In the genomic region with DNA sequence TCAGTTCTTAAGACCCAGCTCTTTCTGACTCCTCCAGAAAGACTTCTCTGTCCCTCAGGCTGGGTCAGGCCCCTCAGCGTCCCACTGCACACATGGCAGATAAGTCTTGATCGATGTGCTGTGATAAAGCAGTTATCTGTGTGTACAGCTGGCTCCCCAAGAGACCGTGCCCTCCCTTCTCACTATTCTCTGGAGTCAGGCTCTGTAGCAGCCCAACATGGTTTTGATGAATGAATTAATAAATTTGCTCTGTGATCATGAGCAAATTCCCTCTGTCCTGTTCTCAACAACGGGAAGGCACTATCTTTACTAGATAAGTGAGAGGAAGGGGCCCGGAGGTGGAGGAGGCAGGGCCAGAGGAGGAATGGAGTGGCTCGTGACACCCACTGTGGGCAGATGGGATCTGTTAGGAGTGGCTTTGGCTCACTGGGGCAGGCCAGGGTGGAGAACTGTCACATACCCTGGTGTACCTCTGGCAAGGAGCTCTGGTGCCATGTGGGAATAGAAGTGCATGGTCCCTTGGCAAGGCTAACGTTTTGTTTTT, we compare ENCODE assay signal across 8 cellular contexts. TPM values are rescaled to one million over a fixed set of nuclear protein-coding genes. Genes with fewer than 3 reads are reported as not detected.
A peak's percentile ranks its signal among the peaks of the same experiment; 100 is the strongest.
DNase-seq lines count a peak whose midpoint lies in the region; ATAC-seq lines count a peak whose summit lies in the region.

No MANE protein-coding gene starts in this region.

- H3K9me3 Mint-ChIP-seq in stimulated activated naive CD8-positive, alpha-beta T cell treated with anti-CD3 and anti-CD28 coated beads, Interleukin-15, amount 100 ng/mL, for 72 hours = peaks cover 0 to 11% of the 10 kb centered on the region in 2 donors
- H3K9me3 Mint-ChIP-seq in dendritic cell treated with granulocyte-macrophage colony-stimulating factor and Interleukin-4, amounts not matched to agents 40 ng/mL and 50 ng/mL, for 4 days = no peaks in the 10 kb centered on the region

- H3K27ac ChIP-seq in muscle layer of duodenum (ENCODE audit: low read length) = peak overlapping the region; percentile 86
- peak overlapping the region in 1 of 2 donors; percentile 95 for H3K27ac ChIP-seq in aorta (ENCODE audit: low read depth in 1 of 2, low read length in 2 of 2)

- intact Hi-C loops in dendritic cell treated with granulocyte-macrophage colony-stimulating factor and Interleukin-4, amounts not matched to agents 40 ng/mL and 50 ng/mL, for 4 days (cut with micrococcal nuclease) = no loop called here
- intact Hi-C loops in aorta (cut with DNase I) = loop anchor here in 1 of 2 donors (5.0 kb wide), 1 partner anchor 39 kb away; no protein-coding TSS in a partner anchor

- H3K4me3 Mint-ChIP-seq in stimulated activated naive CD8-positive, alpha-beta T cell treated with anti-CD3 and anti-CD28 coated beads, Interleukin-15, amount 100 ng/mL, for 72 hours = peak overlapping the region in 1 of 2 donors; percentile 11
- no peak overlapping the region for H3K4me3 Mint-ChIP-seq in dendritic cell treated with granulocyte-macrophage colony-stimulating factor and Interleukin-4, amounts not matched to agents 40 ng/mL and 50 ng/mL, for 4 days

- H3K4me1 ChIP-seq in muscle layer of duodenum (ENCODE audit: control insufficient read depth in 1 of 2, insufficient read depth in 2 of 2, low read length in 2 of 2) (peaks cover 3 to 4% of the 10 kb centered on the region in 2 donors), aorta (ENCODE audit: control insufficient read depth in 1 of 2, insufficient read depth in 2 of 2, low read length in 2 of 2) (no peaks in the 10 kb centered on the region)

- DNase-seq in stimulated activated naive CD8-positive, alpha-beta T cell treated with anti-CD3 and anti-CD28 coated beads, Interleukin-15, amount 100 ng/mL, for 72 hours = no peak
- DNase-seq in stimulated activated naive CD8-positive, alpha-beta T cell treated with anti-CD3 and anti-CD28 coated beads, Interleukin-15, Interleukin-2, amounts not matched to agents 100 U/mL and 50 U/mL, for 24 hours = no peak
- DNase-seq in aorta (no peak), ACHN (no peak), NCI-H524 treated with DMSO at 0.1 percent for 48 hours (lab: John Stamatoyannopoulos, UW) (no peak)

- peak overlapping the region; percentile 91 to 92 for H3K27ac Mint-ChIP-seq in stimulated activated naive CD8-positive, alpha-beta T cell treated with anti-CD3 and anti-CD28 coated beads, Interleukin-15, amount 100 ng/mL, for 72 hours
- H3K27ac Mint-ChIP-seq in dendritic cell treated with granulocyte-macrophage colony-stimulating factor and Interleukin-4, amounts not matched to agents 40 ng/mL and 50 ng/mL, for 4 days = peak overlapping the region; percentile 76

- H3K4me3 ChIP-seq in muscle layer of duodenum (ENCODE audit: low read depth in 1 of 2, low read length in 2 of 2) (no peak overlapping the region), aorta (ENCODE audit: low read length in 2 of 2) (no peak overlapping the region)

- in situ Hi-C loops in ACHN (cut with HindIII; ENCODE audit: low pct_ligation_motif_present, low pct_unique_long_range_greater_than_20kb, low sequenced_read_pairs) = no loop called here

- no peak for ATAC-seq in stimulated activated naive CD8-positive, alpha-beta T cell treated with anti-CD3 and anti-CD28 coated beads, Interleukin-15, amount 100 ng/mL, for 72 hours
- ATAC-seq in stimulated activated naive CD8-positive, alpha-beta T cell treated with anti-CD3 and anti-CD28 coated beads, Interleukin-15, Interleukin-2, amounts not matched to agents 100 U/mL and 50 U/mL, for 24 hours = no peak
- ATAC-seq in aorta (ENCODE audit: low FRiP score) (peak; percentile 30), HG02571 (IDR thresholded peaks at IDR 0.05; ENCODE audit: unreplicated experiment) (no peak)

- 66 to 68% methylated on average over 7 of the region's 7 CpGs for WGBS in aorta, 2 donors

- H3K4me1 Mint-ChIP-seq in stimulated activated naive CD8-positive, alpha-beta T cell treated with anti-CD3 and anti-CD28 coated beads, Interleukin-15, amount 100 ng/mL, for 72 hours = peaks cover 71% of the 10 kb centered on the region
- peaks cover 66% of the 10 kb centered on the region for H3K4me1 Mint-ChIP-seq in dendritic cell treated with granulocyte-macrophage colony-stimulating factor and Interleukin-4, amounts not matched to agents 40 ng/mL and 50 ng/mL, for 4 days (ENCODE audit: low read depth)

- H3K9me3 ChIP-seq in muscle layer of duodenum (ENCODE audit: control insufficient read depth in 1 of 2, low read length in 2 of 2) (peaks cover 6 to 12% of the 10 kb centered on the region in 2 donors), aorta (ENCODE audit: control insufficient read depth, low read length) (no peaks in the 10 kb centered on the region)

- H3K27me3 ChIP-seq in muscle layer of duodenum (ENCODE audit: low read depth, low read length) (no peaks in the 10 kb centered on the region), aorta (ENCODE audit: control insufficient read depth in 1 of 2, insufficient read depth in 2 of 2, low read length in 1 of 2) (no peaks in the 10 kb centered on the region)

- H3K36me3 ChIP-seq in muscle layer of duodenum (ENCODE audit: control insufficient read depth in 1 of 2, insufficient read depth in 2 of 2, low read length in 2 of 2) = no peaks in the 10 kb centered on the region
- no peaks in the 10 kb centered on the region for H3K36me3 ChIP-seq in aorta (ENCODE audit: control insufficient read depth in 1 of 2, insufficient read depth in 2 of 2, low read length in 1 of 2)

- H3K36me3 Mint-ChIP-seq in dendritic cell treated with granulocyte-macrophage colony-stimulating factor and Interleukin-4, amounts not matched to agents 40 ng/mL and 50 ng/mL, for 4 days (ENCODE audit: low read depth) = no peaks in the 10 kb centered on the region

- H3K27me3 Mint-ChIP-seq in stimulated activated naive CD8-positive, alpha-beta T cell treated with anti-CD3 and anti-CD28 coated beads, Interleukin-15, amount 100 ng/mL, for 72 hours = no peaks in the 10 kb centered on the region
- peaks cover 3% of the 10 kb centered on the region for H3K27me3 Mint-ChIP-seq in dendritic cell treated with granulocyte-macrophage colony-stimulating factor and Interleukin-4, amounts not matched to agents 40 ng/mL and 50 ng/mL, for 4 days

RNA-seq across cellular contexts. Expression of gene ZFP36L2, which starts 48.3 kb away (rescaled TPM):
- total RNA-seq in aorta = 100 to 1,000 TPM; 180 to 231 TPM
- polyA plus RNA-seq in aorta = 100 to 1,000 TPM in 1 of 2 donors, 10 to 100 TPM in 1; 71.9 to 118 TPM
